In the genomic region with DNA sequence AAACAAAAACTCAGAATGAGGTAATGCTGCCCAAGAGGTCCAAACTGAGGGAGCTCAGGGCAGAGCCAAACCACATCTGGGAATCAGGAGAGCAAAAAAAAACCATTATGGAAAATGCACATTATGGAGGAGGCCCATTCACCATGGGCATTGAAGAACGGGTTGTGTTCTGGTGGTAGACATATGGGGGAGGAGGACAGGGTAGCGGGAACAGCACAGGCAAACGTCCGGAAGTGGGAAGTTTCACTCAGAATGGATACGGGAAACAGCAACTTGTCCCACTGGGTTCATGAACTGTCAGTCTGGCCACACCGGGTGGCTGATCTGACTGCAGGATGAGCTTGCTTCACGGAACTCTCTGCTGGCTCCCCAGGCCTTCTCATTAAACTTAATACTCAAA, we compare ENCODE assay signal across 23 cellular contexts.
DNase-seq lines count a peak whose midpoint lies in the region; ATAC-seq and TF ChIP-seq lines count a peak whose summit lies in the region.
"Had no signal": no experiment of that assay in that cellular context is flagged by ENCODE, and none has a peak within 500 bp of the region (broad histone marks: within the 10 kb centered on the region; RNA-seq: fewer than 3 reads in every experiment).

No MANE protein-coding gene starts in this region.

- H3K9me3 ChIP-seq in neural progenitor cell (ENCODE audit: low read depth), result no peaks in the 10 kb centered on the region
- H3K9me3 ChIP-seq: BE2C had no signal

- H2AFZ ChIP-seq in neural progenitor cell (replicated peaks), result no peak overlapping the region

- no peaks in the 10 kb centered on the region for H3K4me1 Mint-ChIP-seq in neural progenitor cell
- H3K4me1 Mint-ChIP-seq: CD14-positive monocyte; CD4-positive, alpha-beta memory T cell; CD8-positive, alpha-beta memory T cell had no signal

- no peaks in the 10 kb centered on the region for H3K27me3 ChIP-seq in neural progenitor cell
- H3K27me3 ChIP-seq: BE2C, BLaER1 had no signal

- H3K27ac ChIP-seq in neural progenitor cell, result no peak overlapping the region
- H3K27ac ChIP-seq: BLaER1 had no signal

- H3K36me3 ChIP-seq in neural progenitor cell, result no peaks in the 10 kb centered on the region
- H3K36me3 ChIP-seq: BE2C, BLaER1 had no signal

- no peak for ATAC-seq in GM19328 (IDR thresholded peaks at IDR 0.05; ENCODE audit: unreplicated experiment)
- ATAC-seq: GM12878 had no signal

- peak; percentile 20 for DNase-seq in islet precursor cell
- DNase-seq in neural progenitor cell (ENCODE audit: low spot score), result no peak
- DNase-seq in NCI-H510A (lab: John Stamatoyannopoulos, UW), result no peak
- no peak for DNase-seq in NOMO-1 (lab: John Stamatoyannopoulos, UW; ENCODE audit: unreplicated experiment in 2 of 2)
- DNase-seq: 8988T; ACHN; BE2C; C1 segment of cervical spinal cord; CD4-positive, alpha-beta memory T cell; CD4-positive, CD25-positive, alpha-beta regulatory T cell; CD8-positive, alpha-beta memory T cell; COR-L47; DMS 273 treated with DMSO at 0.1 percent for 48 hours; DMS153; DMS53; DMS79; DND-41; EL; GDM1 had no signal

- H3F3A ChIP-seq in neural progenitor cell (ENCODE audit: low read depth), result no peaks in the 10 kb centered on the region

- H3K36me3 Mint-ChIP-seq in neural progenitor cell, result no peaks in the 10 kb centered on the region
- H3K36me3 Mint-ChIP-seq: CD14-positive monocyte; CD4-positive, alpha-beta memory T cell; CD4-positive, CD25-positive, alpha-beta regulatory T cell; CD8-positive, alpha-beta memory T cell had no signal

- H4K20me1 ChIP-seq in neural progenitor cell (ENCODE audit: low read depth), result no peaks in the 10 kb centered on the region
- H4K20me1 ChIP-seq: BLaER1 had no signal

- H3K9ac ChIP-seq in neural progenitor cell, result no peak overlapping the region
- H3K9ac ChIP-seq: BLaER1 had no signal

- H3K79me2 ChIP-seq in neural progenitor cell (ENCODE audit: low read depth), result no peaks in the 10 kb centered on the region

- no peaks in the 10 kb centered on the region for H3K4me1 ChIP-seq in neural progenitor cell
- H3K4me1 ChIP-seq: BE2C, BLaER1 had no signal

- peaks cover 4% of the 10 kb centered on the region for H3K27me3 Mint-ChIP-seq in neural progenitor cell (ENCODE audit: insufficient read depth, low read depth)

- H3K4me3 ChIP-seq in neural progenitor cell, result no peak overlapping the region
- H3K4me3 ChIP-seq: BLaER1, GM12878 had no signal

- H3K4me3 Mint-ChIP-seq in neural progenitor cell, result no peak overlapping the region
- H3K4me3 Mint-ChIP-seq: CD14-positive monocyte; CD4-positive, alpha-beta memory T cell; CD4-positive, CD25-positive, alpha-beta regulatory T cell had no signal

- no peaks in the 10 kb centered on the region for H3K9me3 Mint-ChIP-seq in neural progenitor cell
- H3K9me3 Mint-ChIP-seq: CD8-positive, alpha-beta memory T cell had no signal

- TF ChIP-seq CTCF in neural progenitor cell (IDR thresholded peaks at IDR 0.05), result no peak

- H3K4me2 ChIP-seq in neural progenitor cell, result no peak overlapping the region
- H3K4me2 ChIP-seq: BLaER1 had no signal

- peak overlapping the region; percentile 33 for H3K27ac Mint-ChIP-seq in neural progenitor cell
- H3K27ac Mint-ChIP-seq: CD14-positive monocyte; CD4-positive, alpha-beta memory T cell; CD8-positive, alpha-beta memory T cell had no signal
